Comparison of ENCODE assay signal across 29 cellular contexts in the genomic region with DNA sequence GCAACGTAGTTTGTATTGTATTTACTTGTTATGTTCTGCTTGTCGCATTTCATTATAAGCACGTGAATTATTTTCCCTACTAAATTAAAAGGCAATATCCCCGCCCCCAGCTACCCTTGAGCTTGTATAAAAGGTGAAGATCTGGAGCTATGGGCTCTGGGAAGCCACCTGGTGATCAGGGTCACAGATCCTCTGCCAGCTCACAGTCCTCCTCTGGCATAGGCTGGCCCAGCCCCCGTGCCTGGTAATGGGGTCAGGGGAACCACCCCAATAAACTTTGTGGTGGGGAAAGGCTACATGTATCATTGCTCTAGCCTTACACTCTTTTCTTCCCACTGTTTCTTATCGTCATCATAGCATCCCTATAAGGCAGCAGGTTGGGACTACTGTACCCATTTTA.
"Had no signal": no experiment of that assay in that cellular context is flagged by ENCODE, and none has a peak within 500 bp of the region (broad histone marks: within the 10 kb centered on the region; RNA-seq: fewer than 3 reads in every experiment).

No MANE protein-coding gene starts in this region.

- H3K4me1 ChIP-seq: heart right ventricle, lower lobe of right lung, parathyroid adenoma, spleen, stomach, thyroid gland had no signal

- H3K36me3 ChIP-seq: cardiac muscle cell, heart right ventricle, lower lobe of right lung, neutrophil, spleen, stomach, thyroid gland had no signal

- H3K4me1 Mint-ChIP-seq: naive B cell, neural crest cell had no signal

- ATAC-seq: esophagus mucosa; heart right ventricle; left colon; left ventricle myocardium superior; lower lobe of right lung; mucosa of descending colon; natural killer cell treated with Interleukin-12 subunit alpha and Interleukin-12 subunit beta and Interleukin-15 and Interleukin-18, amount 100 ng/mL, for 72 hours; right cardiac atrium had no signal

- DNase-seq: cortex of kidney; effector CD4-positive, alpha-beta T cell; foreskin melanocyte; glutamatergic neuron; heart right ventricle; hippocampal formation; kidney glomerular epithelial cell; left colon; left ventricle myocardium superior; lower lobe of right lung; mucosa of descending colon; naive B cell; right cardiac atrium; spleen; stimulated activated CD4-positive, alpha-beta T cell treated with anti-CD3 and anti-CD28 coated beads, Interleukin-15, amount 100 ng/mL, for 24 hours; stimulated activated CD4-positive, alpha-beta T cell treated with anti-CD3 and anti-CD28 coated beads, Interleukin-2, amount 100 ng/mL, for 48 hours; stimulated activated naive CD4-positive, alpha-beta T cell; stomach; thyroid gland; trophoblast cell had no signal

- H3K4me3 Mint-ChIP-seq: naive B cell; natural killer cell treated with Interleukin-12 subunit alpha and Interleukin-12 subunit beta and Interleukin-15 and Interleukin-18, amount 100 ng/mL, for 72 hours; neural crest cell had no signal

- H3K27me3 Mint-ChIP-seq: naive B cell had no signal

- H3K4me3 ChIP-seq: cardiac muscle cell, heart right ventricle, lower lobe of right lung, mucosa of descending colon, skin epidermis, spleen, stomach, thyroid gland had no signal

- H3K9me3 Mint-ChIP-seq: natural killer cell treated with Interleukin-12 subunit alpha and Interleukin-12 subunit beta and Interleukin-15 and Interleukin-18, amount 100 ng/mL, for 72 hours had no signal

- H3K27ac ChIP-seq: cardiac muscle cell, epithelial cell of prostate, heart right ventricle, lower lobe of right lung, neutrophil, parathyroid adenoma, skin epidermis, spleen, stomach, thyroid gland had no signal

- H3K9me3 ChIP-seq: lower lobe of right lung, mucosa of descending colon, neutrophil, thyroid gland had no signal

- H3K27me3 ChIP-seq: neutrophil, thyroid gland had no signal

- H3K36me3 Mint-ChIP-seq: naive B cell; natural killer cell treated with Interleukin-12 subunit alpha and Interleukin-12 subunit beta and Interleukin-15 and Interleukin-18, amount 100 ng/mL, for 72 hours had no signal

- H3K27ac Mint-ChIP-seq: natural killer cell treated with Interleukin-12 subunit alpha and Interleukin-12 subunit beta and Interleukin-15 and Interleukin-18, amount 100 ng/mL, for 72 hours; progenitor cell of endocrine pancreas had no signal
